ENCODE assay signal across 26 cellular contexts in genomic region chr15:41847981-41848380, GRCh38.
"Had no signal": no experiment of that assay in that cellular context is flagged by ENCODE, and none has a peak within 500 bp of the region (broad histone marks: within the 10 kb centered on the region; RNA-seq: fewer than 3 reads in every experiment).

No MANE protein-coding gene starts in this region.

- ATAC-seq: heart right ventricle, pancreas had no signal

- H3K9me3 Mint-ChIP-seq: activated CD4-positive, alpha-beta memory T cell treated with anti-CD3 and anti-CD28 coated beads for 36 hours; activated T-helper 2 cell treated with anti-CD3 and anti-CD28 coated beads, Interferon-gamma antibody, Interleukin-2, Interleukin-4, amounts not matched to agents 10 μg/mL and 5 μg/mL and 100 μg/mL, durations not matched to agents 14 hours and 24 hours and 36 hours; dendritic cell treated with granulocyte-macrophage colony-stimulating factor and Interleukin-4, amounts not matched to agents 40 ng/mL and 50 ng/mL, for 4 days; endodermal cell; mesothelial cell of epicardium; naive B cell; stimulated activated naive CD8-positive, alpha-beta T cell treated with anti-CD3 and anti-CD28 coated beads, Interleukin-15, Interleukin-2, amounts not matched to agents 100 ng/mL and 50 ng/mL, for 24 hours; T-helper 1 cell treated with Interleukin-12 subunit alpha and Interleukin-12 subunit beta and Interleukin-4 antibody, amounts not matched to agents 30 μg/mL and 1 μg/mL, for 36 hours; type B pancreatic cell had no signal

- H3K4me3 Mint-ChIP-seq: activated CD4-positive, alpha-beta memory T cell treated with anti-CD3 and anti-CD28 coated beads for 36 hours; activated naive CD8-positive, alpha-beta T cell; dendritic cell treated with granulocyte-macrophage colony-stimulating factor and Interleukin-4, amounts not matched to agents 40 ng/mL and 50 ng/mL, for 4 days; endodermal cell; mesothelial cell of epicardium; naive B cell; stimulated activated naive CD8-positive, alpha-beta T cell treated with anti-CD3 and anti-CD28 coated beads, Interleukin-15, Interleukin-2, amounts not matched to agents 100 ng/mL and 50 ng/mL, for 24 hours; T-helper 1 cell treated with Interleukin-12 subunit alpha and Interleukin-12 subunit beta and Interleukin-4 antibody, amounts not matched to agents 30 μg/mL and 1 μg/mL, for 36 hours; type B pancreatic cell had no signal

- H3K4me1 ChIP-seq: ascending aorta, heart right ventricle, pancreas, prostate gland, uterus had no signal

- H3K4me3 ChIP-seq: ascending aorta, esophagus squamous epithelium, heart right ventricle, pancreas, prostate gland, skin epidermis, thoracic aorta, uterus had no signal

- DNase-seq: activated CD8-positive, alpha-beta memory T cell treated with anti-CD3 and anti-CD28 coated beads, Interleukin-2, amount 50 U/mL, for 4 hours; activated T-cell treated with anti-CD3 and anti-CD28 coated beads, Interleukin-2, amount 50 U/mL, for 1 hour; brain microvascular endothelial cell; endodermal cell; esophagus squamous epithelium; foreskin melanocyte; heart right ventricle; naive B cell; nucleus accumbens; pancreas; retina; T-helper 9 cell; uterus had no signal

- H3K36me3 Mint-ChIP-seq: activated naive CD8-positive, alpha-beta T cell had no signal

- H3K9me3 ChIP-seq: ascending aorta, esophagus squamous epithelium, heart right ventricle, pancreas, prostate gland, thoracic aorta, uterus had no signal

- H3K27me3 Mint-ChIP-seq: activated CD4-positive, alpha-beta memory T cell treated with anti-CD3 and anti-CD28 coated beads for 36 hours; activated naive CD8-positive, alpha-beta T cell; stimulated activated naive CD8-positive, alpha-beta T cell treated with anti-CD3 and anti-CD28 coated beads, Interleukin-15, Interleukin-2, amounts not matched to agents 100 ng/mL and 50 ng/mL, for 24 hours; type B pancreatic cell had no signal

- H3K27ac Mint-ChIP-seq: activated CD4-positive, alpha-beta memory T cell treated with anti-CD3 and anti-CD28 coated beads for 36 hours; activated naive CD8-positive, alpha-beta T cell; activated T-helper 2 cell treated with anti-CD3 and anti-CD28 coated beads, Interferon-gamma antibody, Interleukin-2, Interleukin-4, amounts not matched to agents 10 μg/mL and 5 μg/mL and 100 μg/mL, durations not matched to agents 14 hours and 24 hours and 36 hours; dendritic cell treated with granulocyte-macrophage colony-stimulating factor and Interleukin-4, amounts not matched to agents 40 ng/mL and 50 ng/mL, for 4 days; endodermal cell; mesothelial cell of epicardium; stimulated activated naive CD8-positive, alpha-beta T cell treated with anti-CD3 and anti-CD28 coated beads, Interleukin-15, Interleukin-2, amounts not matched to agents 100 ng/mL and 50 ng/mL, for 24 hours; T-helper 1 cell treated with Interleukin-12 subunit alpha and Interleukin-12 subunit beta and Interleukin-4 antibody, amounts not matched to agents 30 μg/mL and 1 μg/mL, for 36 hours; type B pancreatic cell had no signal

- H3K27ac ChIP-seq: ascending aorta, brain microvascular endothelial cell, heart right ventricle, pancreas, prostate gland, thoracic aorta, uterus, VCaP had no signal

- H3K4me1 Mint-ChIP-seq: endodermal cell, mesothelial cell of epicardium had no signal

- H3K27me3 ChIP-seq: ascending aorta, brain microvascular endothelial cell, heart right ventricle, pancreas, uterus had no signal

- H3K36me3 ChIP-seq: uterus had no signal
